In the genomic region with DNA sequence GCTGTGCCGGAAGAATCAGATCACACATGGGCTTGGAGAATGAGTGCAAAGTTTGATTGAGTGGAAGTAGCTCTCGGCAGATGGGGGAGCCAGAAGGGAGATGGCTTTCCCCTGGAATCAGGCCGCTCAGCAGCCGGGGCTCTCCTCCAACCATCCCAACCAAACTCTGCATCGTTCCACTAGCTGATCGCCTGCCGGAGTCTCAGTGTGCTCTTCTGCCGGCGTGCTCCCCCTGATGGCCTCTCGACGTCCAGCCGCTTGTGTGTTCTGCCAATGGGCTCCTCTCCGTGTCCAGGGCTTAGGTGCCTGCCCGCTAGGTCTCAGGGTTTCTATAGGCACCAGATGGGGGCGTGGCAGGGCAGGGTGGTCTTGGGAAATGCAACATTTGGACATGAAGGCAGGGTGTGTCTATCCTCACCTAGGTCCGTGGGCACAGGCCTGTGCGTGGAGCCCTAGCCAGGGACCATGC, we compare ENCODE assay signal across 8 cellular contexts.
DNase-seq lines count a peak whose midpoint lies in the region; ATAC-seq and TF ChIP-seq lines count a peak whose summit lies in the region.

No MANE protein-coding gene starts in this region.

- peak; percentile 47 for ATAC-seq in stimulated activated naive CD8-positive, alpha-beta T cell treated with anti-CD3 and anti-CD28 coated beads, Interleukin-15, Interleukin-2, amounts not matched to agents 100 U/mL and 50 U/mL, for 24 hours
- ATAC-seq in stimulated activated naive CD8-positive, alpha-beta T cell treated with anti-CD3 and anti-CD28 coated beads, Interleukin-15, amount 100 ng/mL, for 72 hours: no peak
- no peak for ATAC-seq in GM21360 (IDR thresholded peaks at IDR 0.05; ENCODE audit: unreplicated experiment)
- no peak for ATAC-seq in stimulated activated effector memory CD8-positive, alpha-beta T cell treated with anti-CD3 and anti-CD28 coated beads, Interleukin-12 subunit alpha, Interleukin-12 subunit beta, amount 100 ng/mL, for 72 hours

- no peak overlapping the region for H3K4me3 Mint-ChIP-seq in stimulated activated naive CD8-positive, alpha-beta T cell treated with anti-CD3 and anti-CD28 coated beads, Interleukin-15, amount 100 ng/mL, for 72 hours
- no peak overlapping the region for H3K4me3 Mint-ChIP-seq in stimulated activated effector memory CD8-positive, alpha-beta T cell treated with anti-CD3 and anti-CD28 coated beads, Interleukin-12 subunit alpha, Interleukin-12 subunit beta, amount 100 ng/mL, for 72 hours

- no peak overlapping the region for H3K27ac Mint-ChIP-seq in stimulated activated naive CD8-positive, alpha-beta T cell treated with anti-CD3 and anti-CD28 coated beads, Interleukin-15, amount 100 ng/mL, for 72 hours
- no peak overlapping the region for H3K27ac Mint-ChIP-seq in stimulated activated effector memory CD8-positive, alpha-beta T cell treated with anti-CD3 and anti-CD28 coated beads, Interleukin-12 subunit alpha, Interleukin-12 subunit beta, amount 100 ng/mL, for 72 hours

- in situ Hi-C loops in astrocyte of the spinal cord (cut with HindIII; ENCODE audit: low sequenced_read_pairs): no loop called here

- H3K27ac ChIP-seq in substantia nigra (ENCODE audit: low read depth, low read length, poor library complexity, severe bottlenecking): peak overlapping the region; percentile 42

- peak; percentile 80 for TF ChIP-seq CTCF in astrocyte of the spinal cord (IDR thresholded peaks at IDR 0.05; ENCODE audit: low read depth, low read length)

- H3K4me3 ChIP-seq in astrocyte of the spinal cord (ENCODE audit: low read depth, low read length): no peak overlapping the region

- peaks cover 52% of the 10 kb centered on the region for H3K27me3 Mint-ChIP-seq in stimulated activated naive CD8-positive, alpha-beta T cell treated with anti-CD3 and anti-CD28 coated beads, Interleukin-15, amount 100 ng/mL, for 72 hours

- H3K9me3 Mint-ChIP-seq in stimulated activated naive CD8-positive, alpha-beta T cell treated with anti-CD3 and anti-CD28 coated beads, Interleukin-15, amount 100 ng/mL, for 72 hours: no peaks in the 10 kb centered on the region
- no peaks in the 10 kb centered on the region for H3K9me3 Mint-ChIP-seq in stimulated activated effector memory CD8-positive, alpha-beta T cell treated with anti-CD3 and anti-CD28 coated beads, Interleukin-12 subunit alpha, Interleukin-12 subunit beta, amount 100 ng/mL, for 72 hours

- no peaks in the 10 kb centered on the region for H3K36me3 Mint-ChIP-seq in stimulated activated effector memory CD8-positive, alpha-beta T cell treated with anti-CD3 and anti-CD28 coated beads, Interleukin-12 subunit alpha, Interleukin-12 subunit beta, amount 100 ng/mL, for 72 hours

- no peak for DNase-seq in stimulated activated naive CD8-positive, alpha-beta T cell treated with anti-CD3 and anti-CD28 coated beads, Interleukin-15, Interleukin-2, amounts not matched to agents 100 U/mL and 50 U/mL, for 24 hours
- DNase-seq in stimulated activated naive CD8-positive, alpha-beta T cell treated with anti-CD3 and anti-CD28 coated beads, Interleukin-15, amount 100 ng/mL, for 72 hours: no peak
- DNase-seq in astrocyte of the spinal cord (ENCODE audit: low read depth, low spot score) (peak; percentile 54), iPS-NIHi11 (ENCODE audit: low spot score) (peak; percentile 74), substantia nigra (lab: John Stamatoyannopoulos, UW) (peak in 35 of 49 donors; percentile 10 to 72 (median 47)), 8988T (no peak)
- DNase-seq in stimulated activated effector memory CD8-positive, alpha-beta T cell treated with anti-CD3 and anti-CD28 coated beads, Interleukin-12 subunit alpha, Interleukin-12 subunit beta, amount 100 ng/mL, for 72 hours (ENCODE audit: low spot score in 2 of 2): no peak

- H3K4me1 Mint-ChIP-seq in stimulated activated naive CD8-positive, alpha-beta T cell treated with anti-CD3 and anti-CD28 coated beads, Interleukin-15, amount 100 ng/mL, for 72 hours: peaks cover 25% of the 10 kb centered on the region
- H3K4me1 Mint-ChIP-seq in stimulated activated effector memory CD8-positive, alpha-beta T cell treated with anti-CD3 and anti-CD28 coated beads, Interleukin-12 subunit alpha, Interleukin-12 subunit beta, amount 100 ng/mL, for 72 hours: peaks cover 5% of the 10 kb centered on the region

Comparison
In these comparisons a context has a peak if more than half of its experiments do, and no peak if none do; other contexts are left out.
1. DNase-seq: peak in astrocyte of the spinal cord (single experiment), iPS-NIHi11 (single experiment) and substantia nigra (35 of 49); none in stimulated activated naive CD8-positive, alpha-beta T cell treated with anti-CD3 and anti-CD28 coated beads, Interleukin-15, Interleukin-2, amounts not matched to agents 100 U/mL and 50 U/mL, for 24 hours (single experiment), stimulated activated naive CD8-positive, alpha-beta T cell treated with anti-CD3 and anti-CD28 coated beads, Interleukin-15, amount 100 ng/mL, for 72 hours (0 of 2), 8988T (single experiment) and stimulated activated effector memory CD8-positive, alpha-beta T cell treated with anti-CD3 and anti-CD28 coated beads, Interleukin-12 subunit alpha, Interleukin-12 subunit beta, amount 100 ng/mL, for 72 hours (0 of 2).